1 cellular context compared by ENCODE assay signal in the genomic region with DNA sequence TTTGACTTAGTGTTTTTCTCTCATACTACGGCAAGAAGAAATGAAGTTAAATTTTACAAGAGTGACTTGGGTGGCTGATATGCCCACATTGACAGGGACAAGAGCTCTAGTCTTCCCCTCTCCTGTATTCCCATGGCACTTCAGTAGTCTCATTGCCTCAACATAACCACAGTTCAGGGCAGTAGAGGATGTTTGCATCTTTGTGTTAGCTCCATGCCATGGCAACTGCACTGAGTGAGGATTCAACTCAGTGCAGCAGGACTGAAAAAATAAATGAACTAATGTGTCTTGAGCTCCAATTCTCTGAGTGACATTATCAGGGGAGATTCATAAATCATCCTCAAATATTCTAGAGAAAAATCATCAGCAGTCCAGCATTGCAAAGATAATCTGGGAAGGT.
TF ChIP-seq lines count a peak whose summit lies in the region.

No MANE protein-coding gene starts in this region.

TF ChIP-seq in GM12878, 131 proteins besides CTCF, POLR2A, EP300 and RAD21:
- no peak for TF ChIP-seq NR2C2 (IDR thresholded peaks at IDR 0.05; ENCODE audit: borderline replicate concordance, control insufficient read depth, insufficient read length, low read depth)
- TF ChIP-seq HCFC1 (IDR thresholded peaks at IDR 0.05; ENCODE audit: low read length) = no peak
- TF ChIP-seq, protein P1, sequence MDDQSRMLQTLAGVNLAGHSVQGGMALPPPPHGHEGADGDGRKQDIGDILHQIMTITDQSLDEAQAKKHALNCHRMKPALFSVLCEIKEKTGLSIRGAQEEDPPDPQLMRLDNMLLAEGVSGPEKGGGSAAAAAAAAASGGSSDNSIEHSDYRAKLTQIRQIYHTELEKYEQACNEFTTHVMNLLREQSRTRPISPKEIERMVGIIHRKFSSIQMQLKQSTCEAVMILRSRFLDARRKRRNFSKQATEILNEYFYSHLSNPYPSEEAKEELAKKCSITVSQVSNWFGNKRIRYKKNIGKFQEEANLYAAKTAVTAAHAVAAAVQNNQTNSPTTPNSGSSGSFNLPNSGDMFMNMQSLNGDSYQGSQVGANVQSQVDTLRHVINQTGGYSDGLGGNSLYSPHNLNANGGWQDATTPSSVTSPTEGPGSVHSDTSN (IDR thresholded peaks at IDR 0.05; ENCODE audit: insufficient replicate concordance, low read depth, low read length) = no peak
- TF ChIP-seq ETV6 (conservative IDR thresholded peaks at IDR 0.05 in 1 of 2, IDR thresholded peaks at IDR 0.05 in 1 of 2; ENCODE audit: borderline replicate concordance in 1 of 2, low read depth in 1 of 2) = no peak
- TF ChIP-seq, protein P2, sequence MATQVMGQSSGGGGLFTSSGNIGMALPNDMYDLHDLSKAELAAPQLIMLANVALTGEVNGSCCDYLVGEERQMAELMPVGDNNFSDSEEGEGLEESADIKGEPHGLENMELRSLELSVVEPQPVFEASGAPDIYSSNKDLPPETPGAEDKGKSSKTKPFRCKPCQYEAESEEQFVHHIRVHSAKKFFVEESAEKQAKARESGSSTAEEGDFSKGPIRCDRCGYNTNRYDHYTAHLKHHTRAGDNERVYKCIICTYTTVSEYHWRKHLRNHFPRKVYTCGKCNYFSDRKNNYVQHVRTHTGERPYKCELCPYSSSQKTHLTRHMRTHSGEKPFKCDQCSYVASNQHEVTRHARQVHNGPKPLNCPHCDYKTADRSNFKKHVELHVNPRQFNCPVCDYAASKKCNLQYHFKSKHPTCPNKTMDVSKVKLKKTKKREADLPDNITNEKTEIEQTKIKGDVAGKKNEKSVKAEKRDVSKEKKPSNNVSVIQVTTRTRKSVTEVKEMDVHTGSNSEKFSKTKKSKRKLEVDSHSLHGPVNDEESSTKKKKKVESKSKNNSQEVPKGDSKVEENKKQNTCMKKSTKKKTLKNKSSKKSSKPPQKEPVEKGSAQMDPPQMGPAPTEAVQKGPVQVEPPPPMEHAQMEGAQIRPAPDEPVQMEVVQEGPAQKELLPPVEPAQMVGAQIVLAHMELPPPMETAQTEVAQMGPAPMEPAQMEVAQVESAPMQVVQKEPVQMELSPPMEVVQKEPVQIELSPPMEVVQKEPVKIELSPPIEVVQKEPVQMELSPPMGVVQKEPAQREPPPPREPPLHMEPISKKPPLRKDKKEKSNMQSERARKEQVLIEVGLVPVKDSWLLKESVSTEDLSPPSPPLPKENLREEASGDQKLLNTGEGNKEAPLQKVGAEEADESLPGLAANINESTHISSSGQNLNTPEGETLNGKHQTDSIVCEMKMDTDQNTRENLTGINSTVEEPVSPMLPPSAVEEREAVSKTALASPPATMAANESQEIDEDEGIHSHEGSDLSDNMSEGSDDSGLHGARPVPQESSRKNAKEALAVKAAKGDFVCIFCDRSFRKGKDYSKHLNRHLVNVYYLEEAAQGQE (IDR thresholded peaks at IDR 0.05; ENCODE audit: low read depth, low read length) = no peak
- no peak for TF ChIP-seq TAF1 (IDR thresholded peaks at IDR 0.05; ENCODE audit: borderline replicate concordance, low read depth, low read length)
- TF ChIP-seq ZZZ3 (IDR thresholded peaks at IDR 0.05; ENCODE audit: control insufficient read depth, insufficient read length, low read depth) = no peak
- TF ChIP-seq CHD2 (IDR thresholded peaks at IDR 0.05; ENCODE audit: borderline replicate concordance, low read depth, low read length) = no peak
- TF ChIP-seq SMC3 (IDR thresholded peaks at IDR 0.05; ENCODE audit: borderline replicate concordance, low read length) = no peak
- TF ChIP-seq, protein P3, sequence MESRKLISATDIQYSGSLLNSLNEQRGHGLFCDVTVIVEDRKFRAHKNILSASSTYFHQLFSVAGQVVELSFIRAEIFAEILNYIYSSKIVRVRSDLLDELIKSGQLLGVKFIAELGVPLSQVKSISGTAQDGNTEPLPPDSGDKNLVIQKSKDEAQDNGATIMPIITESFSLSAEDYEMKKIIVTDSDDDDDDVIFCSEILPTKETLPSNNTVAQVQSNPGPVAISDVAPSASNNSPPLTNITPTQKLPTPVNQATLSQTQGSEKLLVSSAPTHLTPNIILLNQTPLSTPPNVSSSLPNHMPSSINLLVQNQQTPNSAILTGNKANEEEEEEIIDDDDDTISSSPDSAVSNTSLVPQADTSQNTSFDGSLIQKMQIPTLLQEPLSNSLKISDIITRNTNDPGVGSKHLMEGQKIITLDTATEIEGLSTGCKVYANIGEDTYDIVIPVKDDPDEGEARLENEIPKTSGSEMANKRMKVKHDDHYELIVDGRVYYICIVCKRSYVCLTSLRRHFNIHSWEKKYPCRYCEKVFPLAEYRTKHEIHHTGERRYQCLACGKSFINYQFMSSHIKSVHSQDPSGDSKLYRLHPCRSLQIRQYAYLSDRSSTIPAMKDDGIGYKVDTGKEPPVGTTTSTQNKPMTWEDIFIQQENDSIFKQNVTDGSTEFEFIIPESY (IDR thresholded peaks at IDR 0.05) = no peak
- no peak for TF ChIP-seq TBL1XR1 (IDR thresholded peaks at IDR 0.05; ENCODE audit: low read depth, low read length)
- no peak for TF ChIP-seq NFYA (IDR thresholded peaks at IDR 0.05; ENCODE audit: borderline replicate concordance, low read depth, low read length)
- no peak for TF ChIP-seq EGR1 (IDR thresholded peaks at IDR 0.05; ENCODE audit: borderline replicate concordance in 1 of 2, low read depth in 2 of 2, low read length in 2 of 2)
- no peak for TF ChIP-seq SPI1 (IDR thresholded peaks at IDR 0.05; ENCODE audit: borderline replicate concordance, insufficient read depth, low read depth, low read length)
- TF ChIP-seq SMAD5 (IDR thresholded peaks at IDR 0.05; ENCODE audit: low read depth) = no peak
- no peak for TF ChIP-seq CHD1 (IDR thresholded peaks at IDR 0.05; ENCODE audit: low read depth, low read length)
- TF ChIP-seq RAD51 (IDR thresholded peaks at IDR 0.05) = no peak
- TF ChIP-seq MXI1 (IDR thresholded peaks at IDR 0.05; ENCODE audit: low read depth, low read length) = no peak
